ENCODE assay signal across 8 cellular contexts in the genomic region with DNA sequence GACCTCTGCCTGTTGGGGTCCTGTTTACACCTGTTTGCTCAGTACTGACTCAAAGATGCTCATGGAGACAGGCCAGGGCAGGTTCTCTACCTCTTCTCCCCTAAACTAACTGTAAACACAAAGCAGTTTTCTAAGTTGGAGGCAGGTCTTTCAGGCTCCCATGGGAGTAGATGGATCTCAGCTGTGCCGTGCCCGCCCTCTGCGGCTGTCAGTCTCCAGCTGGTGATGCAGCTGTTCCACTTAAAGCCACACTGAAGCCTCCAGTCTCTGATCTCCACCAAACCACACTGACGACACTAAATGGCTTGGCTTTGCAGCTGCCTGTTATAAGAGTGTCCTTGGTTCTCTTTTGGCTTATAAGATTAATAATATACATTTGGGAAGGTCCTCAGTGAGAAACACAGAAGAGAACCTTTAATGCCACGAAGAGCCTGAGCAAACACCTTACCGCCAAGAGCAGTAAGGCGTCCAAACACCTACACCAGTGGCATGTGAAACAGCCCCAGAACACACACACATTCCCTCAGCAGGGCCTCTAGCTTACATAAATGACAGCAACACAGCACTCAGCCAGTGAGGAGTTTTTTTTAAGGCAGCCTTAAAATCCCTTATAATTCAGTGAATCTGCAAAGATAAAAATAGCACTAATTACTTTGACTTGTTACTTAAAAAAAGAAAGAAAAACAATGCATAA.
DNase-seq lines count a peak whose midpoint lies in the region; ATAC-seq and TF ChIP-seq lines count a peak whose summit lies in the region.

No MANE protein-coding gene starts in this region.

- no peak overlapping the region for H2AFZ ChIP-seq in SK-N-SH (ENCODE audit: low read depth)

- peak overlapping the region; percentile 25 for H3K27ac ChIP-seq in left ventricle myocardium inferior (replicated peaks)
- H3K27ac ChIP-seq in SK-N-SH (ENCODE audit: low read depth in 2 of 2, low read length in 1 of 2), result no peak overlapping the region

- ATAC-seq in Right ventricle myocardium inferior, result no peak
- ATAC-seq in HG02884 (IDR thresholded peaks at IDR 0.05; ENCODE audit: unreplicated experiment), result peak; percentile 63
- peak; percentile 64 for ATAC-seq in mucosa of descending colon
- no peak for ATAC-seq in natural killer cell

- no peak overlapping the region for H3K27ac Mint-ChIP-seq in natural killer cell

- no peaks in the 10 kb centered on the region for H3K9me3 Mint-ChIP-seq in natural killer cell

- POLR2A ChIA-PET in SK-N-SH (lab: Yijun Ruan, JAX), result no interaction called here

- DNase-seq in left ventricle myocardium inferior, result no peak
- DNase-seq in Right ventricle myocardium inferior (ENCODE audit: missing footprints), result no peak
- DNase-seq in NCI-H2171 (lab: John Stamatoyannopoulos, UW), result peak; percentile 83
- peak in 1 of 3 donors; percentile 16 for DNase-seq in mucosa of descending colon
- no peak for DNase-seq in NCI-H2029 treated with DMSO at 0.1 percent for 48 hours (lab: John Stamatoyannopoulos, UW)
- no peak for DNase-seq in SK-N-SH
- no peak for DNase-seq in natural killer cell

- no peak for TF ChIP-seq EP300 in SK-N-SH (IDR thresholded peaks at IDR 0.05; ENCODE audit: borderline replicate concordance in 1 of 2, low read depth in 1 of 2, low read length in 1 of 2)

- H3K79me2 ChIP-seq in SK-N-SH (ENCODE audit: insufficient read depth), result no peaks in the 10 kb centered on the region

- H3K27me3 ChIP-seq in left ventricle myocardium inferior (ENCODE audit: low read depth) (no peaks in the 10 kb centered on the region), SK-N-SH (ENCODE audit: insufficient read depth) (no peaks in the 10 kb centered on the region)

- H3K4me1 Mint-ChIP-seq in natural killer cell, result peaks cover 15 to 24% of the 10 kb centered on the region in 2 donors

- H3K4me3 ChIP-seq in left ventricle myocardium inferior (no peak overlapping the region), mucosa of descending colon (no peak overlapping the region), SK-N-SH (ENCODE audit: low read depth in 2 of 2, low read length in 1 of 2) (no peak overlapping the region)

- H4K20me1 ChIP-seq in SK-N-SH (ENCODE audit: insufficient read depth), result no peaks in the 10 kb centered on the region

- TF ChIP-seq CTCF in left ventricle myocardium inferior (IDR thresholded peaks at IDR 0.05; ENCODE audit: borderline replicate concordance) (no peak), mucosa of descending colon (IDR thresholded peaks at IDR 0.05) (no peak), SK-N-SH (IDR thresholded peaks at IDR 0.05) (no peak), natural killer cell (IDR thresholded peaks at IDR 0.05) (no peak)

- intact Hi-C loops in left ventricle myocardium inferior (cut with micrococcal nuclease), result no loop called here
- intact Hi-C loops in Right ventricle myocardium inferior (cut with DNase I), result no loop called here
- intact Hi-C loops in mucosa of descending colon (cut with DNase I, micrococcal nuclease), result no loop called here
- intact Hi-C loops in natural killer cell (cut with micrococcal nuclease), result no loop called here

- H3F3A ChIP-seq in SK-N-SH (replicated peaks; ENCODE audit: insufficient read depth), result no peaks in the 10 kb centered on the region

- no peak overlapping the region for H3K4me2 ChIP-seq in SK-N-SH

- no peak for TF ChIP-seq RAD21 in SK-N-SH (IDR thresholded peaks at IDR 0.05; ENCODE audit: low read length)

- CTCF ChIA-PET in SK-N-SH (lab: Yijun Ruan, JAX), result interaction anchor here (1.7 to 7.7 kb wide), 2 partner anchors 15 to 106 kb away, joined by 5 to 52 read pairs; no protein-coding TSS in a partner anchor

- H3K27me3 Mint-ChIP-seq in natural killer cell (ENCODE audit: low read depth in 2 of 2), result no peaks in the 10 kb centered on the region

- H3K36me3 ChIP-seq in left ventricle myocardium inferior, result no peaks in the 10 kb centered on the region
- no peaks in the 10 kb centered on the region for H3K36me3 ChIP-seq in mucosa of descending colon (ENCODE audit: low read depth)
- peaks cover 3 to 4% of the 10 kb centered on the region in 2 experiments for H3K36me3 ChIP-seq in SK-N-SH (replicated peaks in 1 of 2; ENCODE audit: control insufficient read depth in 1 of 2, insufficient read depth in 2 of 2, low read length in 1 of 2)

- no peaks in the 10 kb centered on the region for H3K36me3 Mint-ChIP-seq in natural killer cell

- H3K4me1 ChIP-seq in left ventricle myocardium inferior (peaks cover 73% of the 10 kb centered on the region), mucosa of descending colon (ENCODE audit: low read depth) (no peaks in the 10 kb centered on the region), SK-N-SH (ENCODE audit: control insufficient read depth in 1 of 2, insufficient read depth in 2 of 2, low read depth in 1 of 2, low read length in 1 of 2) (no peaks in the 10 kb centered on the region)

- no peaks in the 10 kb centered on the region for H3K9me2 ChIP-seq in SK-N-SH

- H3K4me3 Mint-ChIP-seq in natural killer cell, result no peak overlapping the region

- 99% methylated on average over 7 of the region's 7 CpGs for WGBS in SK-N-SH (ENCODE audit: low lambda C conversion rate)

- H3K9me3 ChIP-seq in left ventricle myocardium inferior (replicated peaks) (no peaks in the 10 kb centered on the region), mucosa of descending colon (no peaks in the 10 kb centered on the region), SK-N-SH (no peaks in the 10 kb centered on the region)

- H3K9ac ChIP-seq in SK-N-SH, result no peak overlapping the region

TF ChIP-seq in SK-N-SH, 30 proteins besides CTCF, POLR2A, EP300 and RAD21:
- TF ChIP-seq TAF1 (IDR thresholded peaks at IDR 0.05; ENCODE audit: borderline replicate concordance, low read depth, low read length) (no peak), CHD2 (IDR thresholded peaks at IDR 0.05; ENCODE audit: low read length, partially characterized antibody) (no peak), NFIC (IDR thresholded peaks at IDR 0.05; ENCODE audit: borderline replicate concordance) (no peak), YY1 (IDR thresholded peaks at IDR 0.05; ENCODE audit: low read depth) (no peak), GATA2 (CRISPR knock-in tag; IDR thresholded peaks at IDR 0.05) (no peak), JUND (IDR thresholded peaks at IDR 0.05) (no peak), FOSL2 (IDR thresholded peaks at IDR 0.05; ENCODE audit: borderline replicate concordance, low read depth) (no peak), TEAD4 (IDR thresholded peaks at IDR 0.05; ENCODE audit: borderline replicate concordance, insufficient read depth) (no peak)

Comparison
In these comparisons a context has a peak if more than half of its experiments do, and no peak if none do; other contexts are left out.
1. ATAC-seq: peak in HG02884 (single experiment) and mucosa of descending colon (single experiment); none in Right ventricle myocardium inferior (single experiment) and natural killer cell (0 of 3).